1 cellular context compared by ENCODE assay signal in genomic region chr17:44941712-44942331, GRCh38.
TF ChIP-seq lines count a peak whose summit lies in the region.

No MANE protein-coding gene starts in this region.

TF ChIP-seq in HEK293, 187 proteins besides CTCF, POLR2A, EP300 and RAD21 (continued from another document):
- TF ChIP-seq ZNF157 (tag by site-specific recombination; IDR thresholded peaks at IDR 0.05): no peak
